ENCODE assay signal across 1 cellular context in the genomic region with DNA sequence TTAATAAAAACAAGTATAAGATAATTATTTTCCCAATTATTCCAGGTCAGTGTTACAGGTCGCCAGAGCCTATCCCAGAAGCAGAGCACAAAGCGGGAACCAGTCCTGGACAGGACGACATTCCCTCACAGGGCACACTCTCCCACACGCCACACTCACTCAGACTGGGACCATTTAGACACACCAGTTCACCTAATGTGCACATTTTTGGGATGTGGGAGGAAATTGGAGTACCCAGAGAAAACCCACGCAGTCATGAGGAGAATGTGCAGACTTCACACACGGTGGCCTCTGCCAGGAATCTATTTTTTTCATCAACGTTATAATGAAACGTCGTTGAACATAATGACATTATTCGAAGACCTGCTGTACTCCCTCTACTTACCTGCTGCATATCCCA.
TF ChIP-seq lines count a peak whose summit lies in the region.

No MANE protein-coding gene starts in this region.

TF ChIP-seq in HCT116, 20 proteins besides CTCF, POLR2A, EP300 and RAD21 (continued from another document):
- TF ChIP-seq JUND (IDR thresholded peaks at IDR 0.05): no peak
- no peak for TF ChIP-seq SP1 (IDR thresholded peaks at IDR 0.05; ENCODE audit: low read depth)
- TF ChIP-seq SRF (IDR thresholded peaks at IDR 0.05; ENCODE audit: low read depth): no peak
- TF ChIP-seq, protein P1, sequence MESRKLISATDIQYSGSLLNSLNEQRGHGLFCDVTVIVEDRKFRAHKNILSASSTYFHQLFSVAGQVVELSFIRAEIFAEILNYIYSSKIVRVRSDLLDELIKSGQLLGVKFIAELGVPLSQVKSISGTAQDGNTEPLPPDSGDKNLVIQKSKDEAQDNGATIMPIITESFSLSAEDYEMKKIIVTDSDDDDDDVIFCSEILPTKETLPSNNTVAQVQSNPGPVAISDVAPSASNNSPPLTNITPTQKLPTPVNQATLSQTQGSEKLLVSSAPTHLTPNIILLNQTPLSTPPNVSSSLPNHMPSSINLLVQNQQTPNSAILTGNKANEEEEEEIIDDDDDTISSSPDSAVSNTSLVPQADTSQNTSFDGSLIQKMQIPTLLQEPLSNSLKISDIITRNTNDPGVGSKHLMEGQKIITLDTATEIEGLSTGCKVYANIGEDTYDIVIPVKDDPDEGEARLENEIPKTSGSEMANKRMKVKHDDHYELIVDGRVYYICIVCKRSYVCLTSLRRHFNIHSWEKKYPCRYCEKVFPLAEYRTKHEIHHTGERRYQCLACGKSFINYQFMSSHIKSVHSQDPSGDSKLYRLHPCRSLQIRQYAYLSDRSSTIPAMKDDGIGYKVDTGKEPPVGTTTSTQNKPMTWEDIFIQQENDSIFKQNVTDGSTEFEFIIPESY (IDR thresholded peaks at IDR 0.05; ENCODE audit: extremely low read depth, insufficient replicate concordance, low read length): no peak
- no peak for TF ChIP-seq ZFX (IDR thresholded peaks at IDR 0.05)
- no peak for TF ChIP-seq YY1 (IDR thresholded peaks at IDR 0.05; ENCODE audit: extremely low read depth, insufficient replicate concordance, low read depth, low read length)
TF ChIP-seq in HCT116: peak in this region for 0.
